In the genomic region with DNA sequence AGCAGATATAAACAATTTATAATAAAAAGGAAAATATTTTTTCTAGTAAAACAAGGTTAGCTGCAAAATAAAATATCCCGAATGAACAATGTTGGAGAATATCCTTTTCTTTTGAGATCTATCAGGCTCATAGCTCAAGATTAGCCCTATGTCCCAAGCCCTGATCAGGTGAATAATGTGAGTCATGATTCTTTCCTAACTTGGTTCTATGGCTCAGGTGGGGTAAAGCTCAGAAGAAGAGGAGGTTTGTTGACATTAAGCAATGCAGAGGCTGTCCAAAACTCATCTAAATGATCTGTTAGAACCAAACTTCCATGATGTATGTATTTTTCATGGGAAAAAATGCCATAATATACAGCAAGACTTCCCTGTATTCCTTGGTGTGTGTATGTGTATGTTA, we compare ENCODE assay signal across 30 cellular contexts.
"Had no signal": no experiment of that assay in that cellular context is flagged by ENCODE, and none has a peak within 500 bp of the region (broad histone marks: within the 10 kb centered on the region; RNA-seq: fewer than 3 reads in every experiment).

No MANE protein-coding gene starts in this region.

- H3K4me1 ChIP-seq: ascending aorta had no signal

- H3K4me1 Mint-ChIP-seq: activated naive CD8-positive, alpha-beta T cell treated with anti-CD3 and anti-CD28 coated beads, Interleukin-2, amount 50 U/mL, for 24 hours had no signal

- H3K27ac ChIP-seq: ascending aorta, KMS-11, Peyer's patch had no signal

- H3K27me3 ChIP-seq: ascending aorta, body of pancreas, MG63, Peyer's patch had no signal

- H3K27me3 Mint-ChIP-seq: activated naive CD8-positive, alpha-beta T cell treated with anti-CD3 and anti-CD28 coated beads, Interleukin-2, amount 50 U/mL, for 24 hours; T-helper 17 cell had no signal

- H3K9me3 ChIP-seq: ascending aorta, body of pancreas, Peyer's patch had no signal

- H3K9me3 Mint-ChIP-seq: activated naive CD4-positive, alpha-beta T cell treated with anti-CD3 and anti-CD28 coated beads, Interleukin-2, amount 50 U/mL, for 72 hours; activated naive CD8-positive, alpha-beta T cell treated with anti-CD3 and anti-CD28 coated beads, Interleukin-2, amount 50 U/mL, for 24 hours; activated T-cell treated with anti-CD3 and anti-CD28 coated beads, Interleukin-2, amount 50 U/mL, for 4 hours; WTC11 had no signal

- ATAC-seq: activated naive CD4-positive, alpha-beta T cell treated with anti-CD3 and anti-CD28 coated beads, Interleukin-2, amount 50 U/mL, for 72 hours; activated naive CD8-positive, alpha-beta T cell treated with anti-CD3 and anti-CD28 coated beads, Interleukin-2, amount 50 U/mL, for 24 hours; activated T-cell treated with anti-CD3 and anti-CD28 coated beads, Interleukin-2, amount 50 U/mL, for 4 hours; body of pancreas; T-helper 17 cell; WTC11 had no signal

- H3K27ac Mint-ChIP-seq: activated naive CD4-positive, alpha-beta T cell treated with anti-CD3 and anti-CD28 coated beads, Interleukin-2, amount 50 U/mL, for 72 hours; activated naive CD8-positive, alpha-beta T cell treated with anti-CD3 and anti-CD28 coated beads, Interleukin-2, amount 50 U/mL, for 24 hours; T-helper 17 cell; WTC11 had no signal

- H3K36me3 Mint-ChIP-seq: WTC11 had no signal

- DNase-seq: activated CD4-positive, alpha-beta T cell treated with anti-CD3 and anti-CD28 coated beads for 48 hours; activated CD4-positive, alpha-beta T cell treated with anti-CD3 and anti-CD28 coated beads, Interleukin-2, amount 50 U/mL, for 48 hours; activated CD4-positive, CD25-positive, alpha-beta regulatory T cell treated with anti-CD3 and anti-CD28 coated beads, Interleukin-2, amount 50 U/mL, for 72 hours; activated CD8-positive, alpha-beta memory T cell treated with anti-CD3 and anti-CD28 coated beads for 24 hours; activated effector memory CD4-positive, alpha-beta T cell treated with anti-CD3 and anti-CD28 coated beads, Interleukin-2, amount 50 U/mL, for 16 hours; activated naive CD4-positive, alpha-beta T cell treated with Interleukin-2 at 50 U/mL for 16 hours; activated naive CD8-positive, alpha-beta T cell treated with anti-CD3 and anti-CD28 coated beads, Interleukin-2, amount 50 U/mL, for 24 hours; activated T-cell treated with anti-CD3 and anti-CD28 coated beads, Interleukin-2, amount 50 U/mL, for 4 hours; amniotic stem cell; body of pancreas; MG63; MV-4-11; NCI-H1092 treated with DMSO at 0.1 percent for 48 hours; NCI-H1417 treated with DMSO at 0.1 percent for 48 hours; NCI-H1694; NCI-H2029; NCI-H2107; NCI-H2171 treated with DMSO at 0.1 percent for 48 hours; NCI-H226; NCI-H510A; NCI-H526 treated with DMSO at 0.1 percent for 48 hours; NK-92 treated with Interleukin-12 subunit alpha and Interleukin-12 subunit beta, amount 100 ng/mL, for 24 hours; Peyer's patch; SIG-M5; T-helper 17 cell; T-helper 9 cell had no signal

- H3K4me3 Mint-ChIP-seq: activated naive CD8-positive, alpha-beta T cell treated with anti-CD3 and anti-CD28 coated beads, Interleukin-2, amount 50 U/mL, for 24 hours; activated T-cell treated with anti-CD3 and anti-CD28 coated beads, Interleukin-2, amount 50 U/mL, for 4 hours; T-helper 17 cell; WTC11 had no signal

- H3K4me3 ChIP-seq: ascending aorta, body of pancreas, MG63, Peyer's patch had no signal

- H3K36me3 ChIP-seq: ascending aorta, Peyer's patch had no signal
